21 cellular contexts compared by ENCODE assay signal in genomic region chr2:203462308-203462707, GRCh38.
DNase-seq lines count a peak whose midpoint lies in the region; ATAC-seq, FAIRE-seq and TF ChIP-seq lines count a peak whose summit lies in the region.
"Had no signal": no experiment of that assay in that cellular context is flagged by ENCODE, and none has a peak within 500 bp of the region (broad histone marks: within the 10 kb centered on the region; RNA-seq: fewer than 3 reads in every experiment).

No MANE protein-coding gene starts in this region.

- H3K27ac ChIP-seq in HepG2 (ENCODE audit: extremely low read length, insufficient read depth, low read length): no peak overlapping the region
- no peak overlapping the region for H3K27ac ChIP-seq in right lobe of liver
- no peak overlapping the region for H3K27ac ChIP-seq in mesenchymal stem cell (ENCODE audit: low read length, poor library complexity, severe bottlenecking)
- H3K27ac ChIP-seq: BLaER1 had no signal

- ATAC-seq in HepG2: no peak
- ATAC-seq in right lobe of liver: no peak
- no peak for ATAC-seq in GM21576 (IDR thresholded peaks at IDR 0.05; ENCODE audit: unreplicated experiment)
- ATAC-seq: CD8-positive, alpha-beta T cell had no signal

- TF ChIP-seq CTCF in HepG2 (CRISPR knock-in tag; IDR thresholded peaks at IDR 0.05) (no peak), right lobe of liver (IDR thresholded peaks at IDR 0.05) (no peak), chondrocyte (IDR thresholded peaks at IDR 0.05) (no peak), CD14-positive monocyte (IDR thresholded peaks at IDR 0.05) (no peak)

- TF ChIP-seq EP300 in HepG2 (IDR thresholded peaks at IDR 0.05; ENCODE audit: low read depth in 2 of 2, low read length in 2 of 2) (no peak), HepG2 (CRISPR knock-in tag; IDR thresholded peaks at IDR 0.05; ENCODE audit: borderline replicate concordance) (no peak)

- no peak overlapping the region for H3K14ac ChIP-seq in mesenchymal stem cell (ENCODE audit: low read length in 2 of 2)

- H3K23ac ChIP-seq in mesenchymal stem cell (ENCODE audit: low read length in 2 of 2): no peak overlapping the region

- no peaks in the 10 kb centered on the region for H3K27me3 ChIP-seq in HepG2 (ENCODE audit: control insufficient read depth in 1 of 2, insufficient read depth in 2 of 2, low read length in 2 of 2)
- H3K27me3 ChIP-seq in right lobe of liver: no peaks in the 10 kb centered on the region
- no peaks in the 10 kb centered on the region for H3K27me3 ChIP-seq in mesenchymal stem cell (ENCODE audit: control insufficient read depth in 1 of 2, insufficient read depth in 1 of 2, low read length in 2 of 2)
- H3K27me3 ChIP-seq: BLaER1 had no signal

- no peak overlapping the region for H2AK5ac ChIP-seq in mesenchymal stem cell (ENCODE audit: low read length, severe bottlenecking)

- peaks cover 14% of the 10 kb centered on the region for H3K4me1 Mint-ChIP-seq in chondrocyte (ENCODE audit: low read depth)
- peaks cover 6% of the 10 kb centered on the region for H3K4me1 Mint-ChIP-seq in CD14-positive monocyte

- H4K91ac ChIP-seq in mesenchymal stem cell (ENCODE audit: low read length): no peak overlapping the region

- in situ Hi-C loops in HepG2 (cut with HindIII; ENCODE audit: extremely low pct_ligation_motif_present, low pct_unique_long_range_greater_than_20kb): no loop called here

- H2BK5ac ChIP-seq in mesenchymal stem cell (ENCODE audit: low read depth, low read length, poor library complexity, severe bottlenecking): no peak overlapping the region

- no peaks in the 10 kb centered on the region for H3K9me3 Mint-ChIP-seq in chondrocyte (ENCODE audit: low read depth)
- no peaks in the 10 kb centered on the region for H3K9me3 Mint-ChIP-seq in CD14-positive monocyte
- H3K9me3 Mint-ChIP-seq: CD8-positive, alpha-beta T cell; IgD-negative memory B cell had no signal

- no peaks in the 10 kb centered on the region for H3K27me3 Mint-ChIP-seq in chondrocyte (ENCODE audit: low read depth)
- H3K27me3 Mint-ChIP-seq in CD14-positive monocyte (ENCODE audit: low read depth in 3 of 3): peaks cover 0 to 2% (median 2%) of the 10 kb centered on the region in 3 donors

- WGBS in HepG2 (ENCODE audit: low lambda C conversion rate): 100% methylated on average over 1 of the region's 1 CpG
- WGBS in right lobe of liver (ENCODE audit: insufficient coverage, low coverage, low lambda C conversion rate, missing lambda C conversion rate): 95% methylated on average over 1 of the region's 1 CpG
- WGBS in mesenchymal stem cell: no CpG with 5 or more reads among the region's 1 CpG

- H3K36me3 ChIP-seq in HepG2 (replicated peaks in 1 of 2; ENCODE audit: control insufficient read depth in 1 of 2, insufficient read depth in 2 of 2, low read length in 2 of 2) (peaks cover 4 to 17% of the 10 kb centered on the region in 2 experiments), right lobe of liver (peaks cover 0 to 58% (median 25%) of the 10 kb centered on the region in 4 donors), mesenchymal stem cell (ENCODE audit: control insufficient read depth in 1 of 2, insufficient read depth in 2 of 2, low read depth in 1 of 2, low read length in 2 of 2) (peaks cover 3 to 55% of the 10 kb centered on the region in 2 experiments)
- H3K36me3 ChIP-seq: BLaER1 had no signal

- no peak for FAIRE-seq in HepG2 (lab: Jason Lieb, UNC)
- FAIRE-seq: GM12892, GM18507 had no signal

- no peak overlapping the region for H3K4ac ChIP-seq in mesenchymal stem cell (ENCODE audit: low read depth in 1 of 2, low read length in 2 of 2)

- no peaks in the 10 kb centered on the region for H3K79me2 ChIP-seq in HepG2 (ENCODE audit: insufficient read depth, low read length)

- no peak overlapping the region for H3K9ac ChIP-seq in HepG2 (ENCODE audit: insufficient read depth, low read depth, low read length)
- H3K9ac ChIP-seq in mesenchymal stem cell (ENCODE audit: low read length): no peak overlapping the region
- H3K9ac ChIP-seq: BLaER1 had no signal

- no TSS peak for BruUV-seq in HepG2 (replicated peaks; lab: Mats Ljungman, UMichigan)

- no peak overlapping the region for H2BK12ac ChIP-seq in mesenchymal stem cell (ENCODE audit: low read length in 2 of 2)

- H3K36me3 Mint-ChIP-seq in chondrocyte (ENCODE audit: low read depth) (peaks cover 13% of the 10 kb centered on the region), CD14-positive monocyte (peaks cover 7 to 10% of the 10 kb centered on the region in 2 donors)
- H3K36me3 Mint-ChIP-seq: CD8-positive, alpha-beta T cell; IgD-negative memory B cell had no signal

- H3K27ac Mint-ChIP-seq in chondrocyte (ENCODE audit: unreplicated experiment) (peak overlapping the region; percentile 42), CD14-positive monocyte (no peak overlapping the region)
- H3K27ac Mint-ChIP-seq: CD8-positive, alpha-beta T cell; IgD-negative memory B cell had no signal

- DNase-seq in HepG2 (ENCODE audit: low spot score) (no peak), right lobe of liver (no peak), chondrocyte (ENCODE audit: low spot score) (no peak), mesenchymal stem cell (peak; percentile 17), NCI-H1436 (lab: John Stamatoyannopoulos, UW) (no peak), CD14-positive monocyte (ENCODE audit: low spot score) (no peak)
- DNase-seq: Calu3; CD8-positive, alpha-beta T cell; H7; NCI-H1105 treated with DMSO at 0.1 percent for 48 hours; NCI-H1694 treated with DMSO at 0.1 percent for 48 hours; NCI-H2107; NCI-H2227 treated with DMSO at 0.1 percent for 48 hours; NCI-H510A treated with DMSO at 0.1 percent for 48 hours; NCI-H774; Right ventricle myocardium superior had no signal

- POLR2A ChIA-PET in HepG2 (lab: Yijun Ruan, JAX): no interaction called here

- H2AFZ ChIP-seq in HepG2 (ENCODE audit: low read length) (no peak overlapping the region), mesenchymal stem cell (ENCODE audit: low read depth, low read length) (no peak overlapping the region)

- no peak overlapping the region for H3K4me3 ChIP-seq in HepG2 (replicated peaks in 1 of 3; ENCODE audit: insufficient read depth in 1 of 3, low read depth in 2 of 3, low read length in 3 of 3)
- H3K4me3 ChIP-seq in right lobe of liver: no peak overlapping the region
- H3K4me3 ChIP-seq in mesenchymal stem cell (ENCODE audit: insufficient read depth in 1 of 2, low read depth in 1 of 2, low read length in 2 of 2): no peak overlapping the region
- H3K4me3 ChIP-seq: BLaER1 had no signal

- H2BK120ac ChIP-seq in mesenchymal stem cell (ENCODE audit: low read depth, low read length): no peak overlapping the region

- no peak for TF ChIP-seq RAD21 in HepG2 (CRISPR knock-in tag; IDR thresholded peaks at IDR 0.05)

- CTCF ChIA-PET in HepG2 (lab: Yijun Ruan, JAX; ENCODE audit: low intra/inter-chr PET ratio, low total read pairs): no interaction called here

- H2BK15ac ChIP-seq in mesenchymal stem cell (ENCODE audit: low read depth, poor library complexity, severe bottlenecking): no peak overlapping the region

- H3K79me1 ChIP-seq in mesenchymal stem cell (replicated peaks; ENCODE audit: low read length, poor library complexity, severe bottlenecking): peaks cover 10% of the 10 kb centered on the region

- TF ChIP-seq POLR2A in HepG2 (IDR thresholded peaks at IDR 0.05; ENCODE audit: insufficient read depth in 1 of 2, low read depth in 2 of 2, low read length in 2 of 2): no peak
- no peak for TF ChIP-seq POLR2A in right lobe of liver (IDR thresholded peaks at IDR 0.05)

- H4K8ac ChIP-seq in mesenchymal stem cell (ENCODE audit: low read length): no peak overlapping the region

- no peak overlapping the region for H3K18ac ChIP-seq in mesenchymal stem cell (ENCODE audit: low read depth in 1 of 2, low read length in 2 of 2)

- intact Hi-C loops in HepG2 (cut with micrococcal nuclease; ENCODE audit: unreplicated experiment): no loop called here
- intact Hi-C loops in right lobe of liver (cut with DNase I): no loop called here
- intact Hi-C loops in CD14-positive monocyte (cut with micrococcal nuclease): no loop called here

- H3K4me3 Mint-ChIP-seq in chondrocyte (ENCODE audit: unreplicated experiment) (no peak overlapping the region), CD14-positive monocyte (no peak overlapping the region)
- H3K4me3 Mint-ChIP-seq: CD8-positive, alpha-beta T cell; IgD-negative memory B cell had no signal

- no peak overlapping the region for H3K4me2 ChIP-seq in HepG2 (ENCODE audit: low read depth, low read length)
- H3K4me2 ChIP-seq in mesenchymal stem cell (ENCODE audit: low read length, poor library complexity, severe bottlenecking): no peak overlapping the region
- H3K4me2 ChIP-seq: BLaER1 had no signal

- no peaks in the 10 kb centered on the region for H3K9me3 ChIP-seq in HepG2 (ENCODE audit: low read length)
- H3K9me3 ChIP-seq in right lobe of liver: no peaks in the 10 kb centered on the region
- H3K9me3 ChIP-seq in mesenchymal stem cell (ENCODE audit: control insufficient read depth, low read length): no peaks in the 10 kb centered on the region
- H3K9me3 ChIP-seq: BLaER1 had no signal

- H4K20me1 ChIP-seq in HepG2 (ENCODE audit: insufficient read depth, low read length): no peaks in the 10 kb centered on the region
- H4K20me1 ChIP-seq: BLaER1 had no signal

- no peaks in the 10 kb centered on the region for H3K4me1 ChIP-seq in HepG2 (ENCODE audit: insufficient read depth, low read length)
- peaks cover 0 to 7% (median 0%) of the 10 kb centered on the region in 4 donors for H3K4me1 ChIP-seq in right lobe of liver
- no peaks in the 10 kb centered on the region for H3K4me1 ChIP-seq in mesenchymal stem cell (ENCODE audit: control insufficient read depth, insufficient read depth, low read depth, low read length)
- H3K4me1 ChIP-seq: BLaER1 had no signal

TF ChIP-seq in HepG2, 621 proteins besides CTCF, POLR2A, EP300 and RAD21 (continues in another document):
- TF ChIP-seq ZNF839 (CRISPR knock-in tag; IDR thresholded peaks at IDR 0.05; ENCODE audit: borderline replicate concordance) (no peak), CEBPB (IDR thresholded peaks at IDR 0.05; ENCODE audit: borderline replicate concordance, low read depth, low read length) (peak; percentile 86), POLR2G (IDR thresholded peaks at IDR 0.05; ENCODE audit: low read depth, low read length) (no peak), TSC22D2 (CRISPR knock-in tag; IDR thresholded peaks at IDR 0.05; ENCODE audit: borderline replicate concordance) (no peak), PAX8 (CRISPR knock-in tag; IDR thresholded peaks at IDR 0.05; ENCODE audit: borderline replicate concordance) (no peak), ZEB1 (IDR thresholded peaks at IDR 0.05; ENCODE audit: insufficient replicate concordance, low read depth) (no peak), RORA (CRISPR knock-in tag; IDR thresholded peaks at IDR 0.05) (no peak), PLRG1 (conservative IDR thresholded peaks at IDR 0.05) (no peak), ZNF792 (CRISPR knock-in tag; IDR thresholded peaks at IDR 0.05) (no peak), TARDBP (CRISPR knock-in tag; IDR thresholded peaks at IDR 0.05) (no peak), ZNF547 (CRISPR knock-in tag; IDR thresholded peaks at IDR 0.05) (no peak), ZNF749 (CRISPR knock-in tag; IDR thresholded peaks at IDR 0.05; ENCODE audit: borderline replicate concordance) (no peak), TEAD3 (CRISPR knock-in tag; optimal IDR thresholded peaks at IDR 0.05; ENCODE audit: borderline replicate concordance) (no peak), ZNF343 (CRISPR knock-in tag; IDR thresholded peaks at IDR 0.05) (no peak), HCFC1 (IDR thresholded peaks at IDR 0.05; ENCODE audit: low read depth, low read length) (no peak)
